In the genomic region with DNA sequence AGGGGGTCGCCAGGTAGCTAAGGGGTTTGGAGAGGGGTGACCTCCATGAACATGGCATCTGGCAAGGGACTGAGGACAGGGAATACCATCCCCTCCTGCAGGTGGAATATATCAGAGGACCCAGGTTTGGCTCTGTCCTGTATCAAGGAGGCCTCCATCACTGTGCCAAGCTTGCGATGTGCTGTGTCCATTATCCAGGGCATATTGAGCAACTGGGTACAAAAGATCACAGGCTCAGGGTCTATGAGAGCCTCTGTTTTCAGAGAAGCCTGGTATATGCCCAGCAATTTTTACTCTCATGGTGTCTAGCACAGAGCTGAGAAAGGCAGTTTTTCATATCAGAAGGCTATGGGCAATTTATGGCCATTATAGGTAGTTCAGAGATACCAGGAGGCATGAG, we compare ENCODE assay signal across 1 cellular context.
TF ChIP-seq lines count a peak whose summit lies in the region.

No MANE protein-coding gene starts in this region.

TF ChIP-seq in A549, 52 proteins besides CTCF, POLR2A, EP300 and RAD21 (continued from another document):
- TF ChIP-seq, protein P1, sequence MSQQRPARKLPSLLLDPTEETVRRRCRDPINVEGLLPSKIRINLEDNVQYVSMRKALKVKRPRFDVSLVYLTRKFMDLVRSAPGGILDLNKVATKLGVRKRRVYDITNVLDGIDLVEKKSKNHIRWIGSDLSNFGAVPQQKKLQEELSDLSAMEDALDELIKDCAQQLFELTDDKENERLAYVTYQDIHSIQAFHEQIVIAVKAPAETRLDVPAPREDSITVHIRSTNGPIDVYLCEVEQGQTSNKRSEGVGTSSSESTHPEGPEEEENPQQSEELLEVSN (IDR thresholded peaks at IDR 0.05; ENCODE audit: borderline replicate concordance, low read depth) = no peak
- TF ChIP-seq HOXA7 (CRISPR knock-in tag; IDR thresholded peaks at IDR 0.05) (no peak), SREBF2 (IDR thresholded peaks at IDR 0.05) (no peak), SMC3 (IDR thresholded peaks at IDR 0.05) (no peak)
